Comparison of ENCODE assay signal across 21 cellular contexts in genomic region chr6:79686698-79687309, GRCh38. TPM values are rescaled to one million over a fixed set of nuclear protein-coding genes. Genes with fewer than 3 reads are reported as not detected.
A peak's percentile ranks its signal among the peaks of the same experiment; 100 is the strongest.
DNase-seq lines count a peak whose midpoint lies in the region; ATAC-seq and TF ChIP-seq lines count a peak whose summit lies in the region.
"Had no signal": no experiment of that assay in that cellular context is flagged by ENCODE, and none has a peak within 500 bp of the region (broad histone marks: within the 10 kb centered on the region; RNA-seq: fewer than 3 reads in every experiment).

No MANE protein-coding gene starts in this region.

- peaks cover 50% of the 10 kb centered on the region for H3K4me1 ChIP-seq in parathyroid adenoma
- H3K4me1 ChIP-seq: SJCRH30 had no signal

- no peaks in the 10 kb centered on the region for H3K9me3 Mint-ChIP-seq in activated T-helper 17 cell treated with anti-CD3 and anti-CD28 coated beads, Interleukin-2, amount 50 U/mL, for 72 hours
- H3K9me3 Mint-ChIP-seq: activated CD4-positive, alpha-beta T cell treated with anti-CD3 and anti-CD28 coated beads, Interleukin-2, amount 10 ng/mL, durations not matched to agents 7 days and 5 days; effector memory CD8-positive, alpha-beta T cell; T-helper 1 cell treated with Interleukin-12 subunit alpha and Interleukin-12 subunit beta and Interleukin-4 antibody, amounts not matched to agents 30 μg/mL and 1 μg/mL, for 36 hours had no signal

- no peaks in the 10 kb centered on the region for H3K27me3 Mint-ChIP-seq in activated T-helper 17 cell treated with anti-CD3 and anti-CD28 coated beads, Interleukin-2, amount 50 U/mL, for 72 hours
- H3K27me3 Mint-ChIP-seq: stimulated activated naive B cell treated with anti-CD40 and anti-IgM and Interleukin-4, amounts not matched to agents 10 μg/mL and 1 μg/mL and 100 μg/mL, for 72 hours had no signal

- no peaks in the 10 kb centered on the region for H3K36me3 ChIP-seq in parathyroid adenoma (ENCODE audit: control insufficient read depth, insufficient read depth, low read length)
- H3K36me3 ChIP-seq: esophagus muscularis mucosa, SJCRH30, tibial nerve had no signal

- no peak overlapping the region for H3K4me2 ChIP-seq in parathyroid adenoma (ENCODE audit: low read length)

- H3K4me3 Mint-ChIP-seq in activated T-helper 17 cell treated with anti-CD3 and anti-CD28 coated beads, Interleukin-2, amount 50 U/mL, for 72 hours, result peak overlapping the region; percentile 25
- H3K4me3 Mint-ChIP-seq: activated CD4-positive, alpha-beta T cell treated with anti-CD3 and anti-CD28 coated beads, Interleukin-2, amount 10 ng/mL, durations not matched to agents 7 days and 5 days; activated CD8-positive, alpha-beta memory T cell treated with anti-CD3 and anti-CD28 coated beads, Interleukin-2, amount 10 ng/mL, durations not matched to agents 7 days and 5 days; CD8-positive, alpha-beta T cell; effector memory CD8-positive, alpha-beta T cell; stimulated activated naive B cell treated with anti-CD40 and anti-IgM and Interleukin-4, amounts not matched to agents 10 μg/mL and 1 μg/mL and 100 μg/mL, for 72 hours; T-helper 1 cell treated with Interleukin-12 subunit alpha and Interleukin-12 subunit beta and Interleukin-4 antibody, amounts not matched to agents 30 μg/mL and 1 μg/mL, for 36 hours had no signal

- H3K27ac ChIP-seq in parathyroid adenoma, result peak overlapping the region; percentile 33
- H3K27ac ChIP-seq: esophagus muscularis mucosa, SJCRH30 had no signal

- H3K27ac Mint-ChIP-seq in activated T-helper 17 cell treated with anti-CD3 and anti-CD28 coated beads, Interleukin-2, amount 50 U/mL, for 72 hours, result no peak overlapping the region
- H3K27ac Mint-ChIP-seq: activated CD4-positive, alpha-beta T cell treated with anti-CD3 and anti-CD28 coated beads, Interleukin-2, amount 10 ng/mL, durations not matched to agents 7 days and 5 days; activated CD8-positive, alpha-beta memory T cell treated with anti-CD3 and anti-CD28 coated beads, Interleukin-2, amount 10 ng/mL, durations not matched to agents 7 days and 5 days; CD8-positive, alpha-beta T cell; stimulated activated naive B cell treated with anti-CD40 and anti-IgM and Interleukin-4, amounts not matched to agents 10 μg/mL and 1 μg/mL and 100 μg/mL, for 72 hours; T-helper 1 cell treated with Interleukin-12 subunit alpha and Interleukin-12 subunit beta and Interleukin-4 antibody, amounts not matched to agents 30 μg/mL and 1 μg/mL, for 36 hours had no signal

- DNase-seq in NCI-H69 (lab: John Stamatoyannopoulos, UW) (peak; percentile 76), left lobe of liver (ENCODE audit: low spot score) (no peak), NCI-H526 (lab: John Stamatoyannopoulos, UW) (no peak), NOMO-1 treated with dmso at 0.1 percent for 144 hours (lab: John Stamatoyannopoulos, UW; ENCODE audit: unreplicated experiment) (no peak)
- DNase-seq in activated T-cell treated with anti-CD3 and anti-CD28 coated beads, Interleukin-2, amount 50 U/mL, for 1 hour, result no peak
- DNase-seq: activated CD4-positive, alpha-beta T cell treated with anti-CD3 and anti-CD28 coated beads, Interleukin-2, amount 10 ng/mL, durations not matched to agents 7 days and 5 days; activated CD8-positive, alpha-beta memory T cell treated with anti-CD3 and anti-CD28 coated beads, Interleukin-2, amount 10 ng/mL, durations not matched to agents 7 days and 5 days; CD8-positive, alpha-beta T cell; DMS79; effector memory CD8-positive, alpha-beta T cell; Karpas-422; kidney; NCI-H1930; SJCRH30; stimulated activated naive B cell treated with anti-CD40 and anti-IgM and Interleukin-4, amounts not matched to agents 10 μg/mL and 1 μg/mL and 100 μg/mL, for 72 hours had no signal

- H3K9me3 ChIP-seq in parathyroid adenoma (ENCODE audit: control insufficient read depth, low read length), result no peaks in the 10 kb centered on the region
- H3K9me3 ChIP-seq: esophagus muscularis mucosa, SJCRH30, tibial nerve had no signal

- no peaks in the 10 kb centered on the region for H3K27me3 ChIP-seq in parathyroid adenoma (ENCODE audit: control insufficient read depth, insufficient read depth, low read length)
- H3K27me3 ChIP-seq: esophagus muscularis mucosa, SJCRH30, tibial nerve had no signal

- H3K79me2 ChIP-seq in parathyroid adenoma, result peaks cover 18% of the 10 kb centered on the region

- H3K9ac ChIP-seq in parathyroid adenoma, result no peak overlapping the region

- no peaks in the 10 kb centered on the region for H3K4me1 Mint-ChIP-seq in activated T-helper 17 cell treated with anti-CD3 and anti-CD28 coated beads, Interleukin-2, amount 50 U/mL, for 72 hours
- H3K4me1 Mint-ChIP-seq: activated CD4-positive, alpha-beta T cell treated with anti-CD3 and anti-CD28 coated beads, Interleukin-2, amount 10 ng/mL, durations not matched to agents 7 days and 5 days; activated CD8-positive, alpha-beta memory T cell treated with anti-CD3 and anti-CD28 coated beads, Interleukin-2, amount 10 ng/mL, durations not matched to agents 7 days and 5 days; stimulated activated naive B cell treated with anti-CD40 and anti-IgM and Interleukin-4, amounts not matched to agents 10 μg/mL and 1 μg/mL and 100 μg/mL, for 72 hours had no signal

- H2AFZ ChIP-seq in parathyroid adenoma, result peak overlapping the region; percentile 26

- no peak for ATAC-seq in activated T-helper 17 cell treated with anti-CD3 and anti-CD28 coated beads, Interleukin-2, amount 50 U/mL, for 72 hours (replicated peaks)
- peak; percentile 13 for ATAC-seq in left lobe of liver
- ATAC-seq in GM21576 (IDR thresholded peaks at IDR 0.05; ENCODE audit: unreplicated experiment), result no peak
- ATAC-seq: activated CD8-positive, alpha-beta memory T cell treated with anti-CD3 and anti-CD28 coated beads, Interleukin-2, amount 10 ng/mL, durations not matched to agents 7 days and 5 days; CD8-positive, alpha-beta T cell; effector memory CD8-positive, alpha-beta T cell; stimulated activated naive B cell treated with anti-CD40 and anti-IgM and Interleukin-4, amounts not matched to agents 10 μg/mL and 1 μg/mL and 100 μg/mL, for 72 hours had no signal

- no peaks in the 10 kb centered on the region for H3K36me3 Mint-ChIP-seq in activated T-helper 17 cell treated with anti-CD3 and anti-CD28 coated beads, Interleukin-2, amount 50 U/mL, for 72 hours (ENCODE audit: low read depth)
- H3K36me3 Mint-ChIP-seq: CD8-positive, alpha-beta T cell; stimulated activated naive B cell treated with anti-CD40 and anti-IgM and Interleukin-4, amounts not matched to agents 10 μg/mL and 1 μg/mL and 100 μg/mL, for 72 hours had no signal

- H3K4me3 ChIP-seq in parathyroid adenoma (ENCODE audit: low read depth, low read length), result no peak overlapping the region
- H3K4me3 ChIP-seq: esophagus muscularis mucosa, SJCRH30, tibial nerve had no signal

- no peak for TF ChIP-seq CTCF in parathyroid adenoma (IDR thresholded peaks at IDR 0.05)

RNA-seq across cellular contexts. Expression of gene SH3BGRL2, which starts 55.7 kb away (rescaled TPM):
- under 1 TPM; 0.06 to 0.24 TPM for total RNA-seq in activated T-helper 17 cell treated with anti-CD3 and anti-CD28 coated beads, Interleukin-2, amount 50 U/mL, for 72 hours
- total RNA-seq in left lobe of liver, result 30.3 TPM

Comparison
In these comparisons a context has a peak if more than half of its experiments do, and no peak if none do; other contexts are left out.
1. RNA of gene SH3BGRL2, which starts 55.7 kb away (total RNA-seq): 30.3 TPM in left lobe of liver (single experiment); 0.06 to 0.24 TPM in activated T-helper 17 cell treated with anti-CD3 and anti-CD28 coated beads, Interleukin-2, amount 50 U/mL, for 72 hours; every median in the first group is over 10 times any median in the second.